26 cellular contexts compared by ENCODE assay signal in the genomic region with DNA sequence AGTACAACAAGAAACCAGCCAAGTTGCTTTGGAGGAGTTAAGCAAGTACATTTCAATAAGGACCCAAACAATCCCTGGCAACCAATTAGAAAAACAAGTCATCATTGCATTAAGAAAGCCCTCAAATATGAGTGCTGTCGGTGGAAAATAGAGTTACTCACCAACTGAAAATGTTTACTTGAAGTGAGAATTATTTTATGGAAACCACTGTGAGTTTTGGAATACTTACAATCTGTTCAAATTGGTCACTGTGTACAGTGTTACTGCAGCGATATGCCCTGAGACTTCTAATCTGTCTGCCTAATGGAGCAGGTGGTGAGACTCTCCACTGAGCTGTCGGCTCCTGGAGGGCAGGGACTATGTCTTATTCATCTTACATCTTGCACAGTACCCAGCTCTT.
DNase-seq lines count a peak whose midpoint lies in the region; TF ChIP-seq lines count a peak whose summit lies in the region.
"Had no signal": no experiment of that assay in that cellular context is flagged by ENCODE, and none has a peak within 500 bp of the region (broad histone marks: within the 10 kb centered on the region; RNA-seq: fewer than 3 reads in every experiment).

No MANE protein-coding gene starts in this region.

- TF ChIP-seq CTCF in astrocyte of the cerebellum (IDR thresholded peaks at IDR 0.05; ENCODE audit: low read depth, low read length, missing control alignments) (no peak), fibroblast of the aortic adventitia (IDR thresholded peaks at IDR 0.05; ENCODE audit: insufficient read depth, low read length) (no peak)

- H3K4me3 ChIP-seq in astrocyte of the cerebellum (ENCODE audit: low read depth, low read length) (no peak overlapping the region), fibroblast of the aortic adventitia (ENCODE audit: low read depth, low read length) (no peak overlapping the region)
- H3K4me3 ChIP-seq: colonic mucosa, prostate gland, SJSA1, stomach, transverse colon had no signal

- in situ Hi-C loops in astrocyte of the cerebellum (cut with HindIII; ENCODE audit: low sequenced_read_pairs), result no loop called here

- peak; percentile 1 for DNase-seq in DMS 273 (lab: John Stamatoyannopoulos, UW; ENCODE audit: unreplicated experiment)
- no peak for DNase-seq in DMS 273 treated with DMSO at 0.1 percent for 48 hours (lab: John Stamatoyannopoulos, UW)
- peak; percentile 63 for DNase-seq in astrocyte of the cerebellum (ENCODE audit: low read depth)
- DNase-seq in fibroblast of the aortic adventitia (ENCODE audit: low read depth), result peak; percentile 57
- peak; percentile 79 for DNase-seq in superior temporal gyrus (ENCODE audit: extremely low spot score)
- no peak for DNase-seq in stimulated activated CD4-positive, alpha-beta T cell treated with anti-CD3 and anti-CD28 coated beads, Interleukin-2, amount 100 ng/mL, for 48 hours
- no peak for DNase-seq in cerebellar nuclear complex (lab: John Stamatoyannopoulos, UW)
- DNase-seq in UCSD-AML1 (lab: John Stamatoyannopoulos, UW; ENCODE audit: unreplicated experiment), result no peak
- DNase-seq: activated CD4-positive, alpha-beta T cell treated with anti-CD3 and anti-CD28 coated beads, Interleukin-2, amount 10 ng/mL, durations not matched to agents 7 days and 5 days; activated CD8-positive, alpha-beta memory T cell treated with anti-CD3 and anti-CD28 coated beads, Interleukin-2, amount 10 ng/mL, durations not matched to agents 7 days and 5 days; activated T-cell treated with anti-CD3 and anti-CD28 coated beads, Interleukin-2, amount 50 U/mL, for 4 hours; colonic mucosa; effector CD8-positive, alpha-beta T cell; GDM1; glutamatergic neuron; Karpas-422; naive thymus-derived CD4-positive, alpha-beta T cell; NCI-H1417; NCI-H2029; NCI-H2227 treated with DMSO at 0.1 percent for 48 hours; stimulated activated CD4-positive, alpha-beta T cell treated with anti-CD3 and anti-CD28 coated beads, Interleukin-4, amount 100 ng/mL, for 1 hour; stomach; T1000; transverse colon had no signal

Comparison
In these comparisons a context has a peak if more than half of its experiments do, and no peak if none do; other contexts are left out.
1. DNase-seq: peak in DMS 273 (single experiment), astrocyte of the cerebellum (single experiment), fibroblast of the aortic adventitia (single experiment) and superior temporal gyrus (single experiment); none in DMS 273 treated with DMSO at 0.1 percent for 48 hours (single experiment), stimulated activated CD4-positive, alpha-beta T cell treated with anti-CD3 and anti-CD28 coated beads, Interleukin-2, amount 100 ng/mL, for 48 hours (0 of 2), cerebellar nuclear complex (0 of 2) and UCSD-AML1 (single experiment).